ENCODE assay signal across 1 cellular context in the genomic region with DNA sequence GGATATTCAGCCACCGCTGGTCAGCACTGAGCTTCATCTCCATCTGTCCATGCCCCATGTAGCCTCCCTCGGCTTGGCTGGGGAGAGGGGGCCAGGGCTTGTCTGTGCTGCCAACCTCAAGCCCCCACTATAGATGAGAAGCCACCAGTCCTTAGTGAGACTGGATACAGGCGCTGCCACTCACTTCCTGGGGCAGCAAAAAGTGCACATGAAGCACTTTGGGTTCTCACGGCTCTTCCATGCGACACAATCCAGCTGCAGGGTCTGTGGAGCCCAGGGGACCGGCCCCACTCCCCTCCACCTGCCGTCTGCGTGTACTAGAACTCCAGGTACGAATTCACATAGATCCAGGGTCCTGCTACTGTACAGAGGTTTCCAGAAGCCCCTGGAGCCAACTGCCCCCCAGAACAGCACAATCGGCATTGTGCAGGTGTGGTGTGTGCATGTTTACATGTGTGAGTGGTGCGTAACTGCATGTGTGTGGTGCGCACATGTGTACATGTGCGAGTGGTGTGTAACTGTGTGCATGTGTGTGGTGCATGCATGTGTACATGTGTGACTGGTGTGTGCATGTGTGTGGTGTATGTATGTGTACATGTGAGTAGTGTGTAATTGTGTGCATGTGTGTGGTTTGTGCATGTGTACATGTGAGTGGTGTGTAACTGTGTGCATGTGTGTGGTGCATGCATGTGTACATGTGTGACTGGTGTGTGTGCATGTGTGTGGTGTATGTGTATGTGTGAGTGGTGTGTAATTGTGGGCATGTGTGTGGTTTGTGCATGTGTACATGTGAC.
A peak's percentile ranks its signal among the peaks of the same experiment; 100 is the strongest.
TF ChIP-seq lines count a peak whose summit lies in the region.

No MANE protein-coding gene starts in this region.

TF ChIP-seq in K562, 482 proteins besides CTCF, POLR2A, EP300 and RAD21 (continued from another document):
- TF ChIP-seq, protein P1, sequence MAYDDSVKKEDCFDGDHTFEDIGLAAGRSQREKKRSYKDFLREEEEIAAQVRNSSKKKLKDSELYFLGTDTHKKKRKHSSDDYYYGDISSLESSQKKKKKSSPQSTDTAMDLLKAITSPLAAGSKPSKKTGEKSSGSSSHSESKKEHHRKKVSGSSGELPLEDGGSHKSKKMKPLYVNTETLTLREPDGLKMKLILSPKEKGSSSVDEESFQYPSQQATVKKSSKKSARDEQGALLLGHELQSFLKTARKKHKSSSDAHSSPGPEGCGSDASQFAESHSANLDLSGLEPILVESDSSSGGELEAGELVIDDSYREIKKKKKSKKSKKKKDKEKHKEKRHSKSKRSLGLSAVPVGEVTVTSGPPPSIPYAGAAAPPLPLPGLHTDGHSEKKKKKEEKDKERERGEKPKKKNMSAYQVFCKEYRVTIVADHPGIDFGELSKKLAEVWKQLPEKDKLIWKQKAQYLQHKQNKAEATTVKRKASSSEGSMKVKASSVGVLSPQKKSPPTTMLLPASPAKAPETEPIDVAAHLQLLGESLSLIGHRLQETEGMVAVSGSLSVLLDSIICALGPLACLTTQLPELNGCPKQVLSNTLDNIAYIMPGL (CRISPR knock-in tag; IDR thresholded peaks at IDR 0.05) = no peak
- TF ChIP-seq MAX (CRISPR knock-in tag; IDR thresholded peaks at IDR 0.05) = peak; percentile 24; the same call in 1 of the 2 replicates
